ENCODE assay signal across 9 cellular contexts in genomic region chrX:989959-990510, GRCh38.
A peak's percentile ranks its signal among the peaks of the same experiment; 100 is the strongest.
DNase-seq lines count a peak whose midpoint lies in the region; ATAC-seq, FAIRE-seq and TF ChIP-seq lines count a peak whose summit lies in the region.
"Had no signal": no experiment of that assay in that cellular context is flagged by ENCODE, and none has a peak within 500 bp of the region (broad histone marks: within the 10 kb centered on the region; RNA-seq: fewer than 3 reads in every experiment).

No MANE protein-coding gene starts in this region.

- H4K20me1 ChIP-seq in HepG2 (ENCODE audit: insufficient read depth, low read length) = no peaks in the 10 kb centered on the region

- POLR2A ChIA-PET in HepG2 (lab: Yijun Ruan, JAX) = no interaction called here

- no peaks in the 10 kb centered on the region for H3K27me3 Mint-ChIP-seq in T-helper 2 cell treated with Interferon-gamma antibody and Interleukin-4, amounts not matched to agents 5 μg/mL and 100 μg/mL, for 36 hours (ENCODE audit: low read depth)

- no peaks in the 10 kb centered on the region for H3K36me3 Mint-ChIP-seq in T-helper 2 cell treated with Interferon-gamma antibody and Interleukin-4, amounts not matched to agents 5 μg/mL and 100 μg/mL, for 36 hours (ENCODE audit: low read depth)

- H3K79me2 ChIP-seq in HepG2 (ENCODE audit: insufficient read depth, low read length) = no peaks in the 10 kb centered on the region

- peak in 1 of 2 donors; percentile 5 for TF ChIP-seq RAD21 in liver (IDR thresholded peaks at IDR 0.05)
- no peak for TF ChIP-seq RAD21 in HepG2 (CRISPR knock-in tag; IDR thresholded peaks at IDR 0.05)

- peak overlapping the region; percentile 73 for H3K4me3 Mint-ChIP-seq in T-helper 2 cell treated with Interferon-gamma antibody and Interleukin-4, amounts not matched to agents 5 μg/mL and 100 μg/mL, for 36 hours

- no peaks in the 10 kb centered on the region for H3K36me3 ChIP-seq in liver (ENCODE audit: control insufficient read depth in 4 of 4, insufficient read depth in 3 of 4, low read depth in 1 of 4, low read length in 3 of 4)
- no peaks in the 10 kb centered on the region for H3K36me3 ChIP-seq in HepG2 (replicated peaks in 1 of 2; ENCODE audit: control insufficient read depth in 1 of 2, insufficient read depth in 2 of 2, low read length in 2 of 2)
- H3K36me3 ChIP-seq: neutrophil had no signal

- H3K9me3 ChIP-seq in liver (ENCODE audit: control insufficient read depth in 4 of 4, low read length in 3 of 4) = peaks cover 0 to 8% (median 2%) of the 10 kb centered on the region in 4 donors
- no peaks in the 10 kb centered on the region for H3K9me3 ChIP-seq in HepG2 (ENCODE audit: low read length)
- H3K9me3 ChIP-seq: neutrophil had no signal

- intact Hi-C loops in HepG2 (cut with micrococcal nuclease; ENCODE audit: unreplicated experiment) = no loop called here
- intact Hi-C loops in lower leg skin (cut with DNase I; ENCODE audit: low total_unique reads) = no loop called here

- WGBS in liver = 85% methylated on average over 25 of the region's 25 CpGs
- WGBS in HepG2 (ENCODE audit: low lambda C conversion rate) = 61% methylated on average over 10 of the region's 25 CpGs
- 6 to 77% methylated on average over 25 of the region's 25 CpGs for WGBS in lower leg skin, 2 donors

- no peak for FAIRE-seq in HepG2 (lab: Jason Lieb, UNC)

- ATAC-seq in HepG2 (no peak), HG03354 (IDR thresholded peaks at IDR 0.05; ENCODE audit: poor library complexity, severe bottlenecking, unreplicated experiment) (peak; percentile 94), HG03039 (IDR thresholded peaks at IDR 0.05; ENCODE audit: unreplicated experiment) (no peak)

- no peak for TF ChIP-seq EP300 in HepG2 (IDR thresholded peaks at IDR 0.05; ENCODE audit: low read depth in 2 of 2, low read length in 2 of 2)
- no peak for TF ChIP-seq EP300 in HepG2 (CRISPR knock-in tag; IDR thresholded peaks at IDR 0.05; ENCODE audit: borderline replicate concordance)

- H3K4me2 ChIP-seq in HepG2 (ENCODE audit: low read depth, low read length) = no peak overlapping the region

- CTCF ChIA-PET in HepG2 (lab: Yijun Ruan, JAX; ENCODE audit: low intra/inter-chr PET ratio, low total read pairs) = no interaction called here

- no peaks in the 10 kb centered on the region for H3K4me1 ChIP-seq in liver (ENCODE audit: control insufficient read depth in 4 of 4, insufficient read depth in 4 of 4, low read length in 3 of 4)
- no peaks in the 10 kb centered on the region for H3K4me1 ChIP-seq in HepG2 (ENCODE audit: insufficient read depth, low read length)

- no TSS peak for BruUV-seq in HepG2 (replicated peaks; lab: Mats Ljungman, UMichigan)

- no peaks in the 10 kb centered on the region for H3K4me1 Mint-ChIP-seq in T-helper 2 cell treated with Interferon-gamma antibody and Interleukin-4, amounts not matched to agents 5 μg/mL and 100 μg/mL, for 36 hours (ENCODE audit: low read depth)

- H3K27ac Mint-ChIP-seq in T-helper 2 cell treated with Interferon-gamma antibody and Interleukin-4, amounts not matched to agents 5 μg/mL and 100 μg/mL, for 36 hours = peak overlapping the region; percentile 43

- TF ChIP-seq POLR2A in HepG2 (IDR thresholded peaks at IDR 0.05; ENCODE audit: insufficient read depth in 1 of 2, low read depth in 2 of 2, low read length in 2 of 2) (no peak), lower leg skin (IDR thresholded peaks at IDR 0.05) (no peak)

- DNase-seq in HepG2 (ENCODE audit: low spot score) (no peak), caudate nucleus (lab: John Stamatoyannopoulos, UW) (peak in 53 of 61 donors; percentile 1 to 99 (median 61)), lower leg skin (ENCODE audit: low spot score in 2 of 2) (peak; percentile 16 to 91)
- peak; percentile 54 for DNase-seq in T-helper 2 cell treated with Interferon-gamma antibody and Interleukin-4, amounts not matched to agents 5 μg/mL and 100 μg/mL, for 36 hours (ENCODE audit: low spot score)
- DNase-seq in stimulated activated CD8-positive, alpha-beta memory T cell treated with anti-CD3 and anti-CD28 coated beads, Interleukin-2, amount 100 ng/mL, for 1 hour (ENCODE audit: low read depth in 2 of 2) = peak; percentile 7 to 46

- H3K9me3 Mint-ChIP-seq in T-helper 2 cell treated with Interferon-gamma antibody and Interleukin-4, amounts not matched to agents 5 μg/mL and 100 μg/mL, for 36 hours = peaks cover 23% of the 10 kb centered on the region

- no peak overlapping the region for H3K9ac ChIP-seq in liver (ENCODE audit: low read depth in 1 of 2, low read length in 2 of 2)
- H3K9ac ChIP-seq in HepG2 (ENCODE audit: insufficient read depth, low read depth, low read length) = no peak overlapping the region

- no peaks in the 10 kb centered on the region for H3K27me3 ChIP-seq in liver (ENCODE audit: control insufficient read depth in 4 of 4, insufficient read depth in 4 of 4, low read length in 3 of 4)
- H3K27me3 ChIP-seq in HepG2 (ENCODE audit: control insufficient read depth in 1 of 2, insufficient read depth in 2 of 2, low read length in 2 of 2) = peaks cover 0 to 4% of the 10 kb centered on the region in 2 experiments; a peak in 1 of 5 replicates
- H3K27me3 ChIP-seq: neutrophil had no signal

- no peak overlapping the region for H3K4me3 ChIP-seq in liver (ENCODE audit: low read depth in 1 of 3, low read length in 3 of 3)
- H3K4me3 ChIP-seq in HepG2 (replicated peaks in 1 of 3; ENCODE audit: insufficient read depth in 1 of 3, low read depth in 2 of 3, low read length in 3 of 3) = no peak overlapping the region
- H3K4me3 ChIP-seq in lower leg skin (ENCODE audit: low read depth, poor library complexity, severe bottlenecking) = no peak overlapping the region

- in situ Hi-C loops in HepG2 (cut with HindIII; ENCODE audit: extremely low pct_ligation_motif_present, low pct_unique_long_range_greater_than_20kb) = no loop called here

- no peak for TF ChIP-seq CTCF in liver (IDR thresholded peaks at IDR 0.05; ENCODE audit: low read depth, low read length, missing input control)
- no peak for TF ChIP-seq CTCF in HepG2 (CRISPR knock-in tag; IDR thresholded peaks at IDR 0.05)
- no peak for TF ChIP-seq CTCF in lower leg skin (IDR thresholded peaks at IDR 0.05)

- H3K27ac ChIP-seq in liver (ENCODE audit: low read depth in 1 of 2, low read length in 2 of 2) = no peak overlapping the region
- H3K27ac ChIP-seq in HepG2 (ENCODE audit: extremely low read length, insufficient read depth, low read length) = no peak overlapping the region
- peak overlapping the region; percentile 76 for H3K27ac ChIP-seq in caudate nucleus (ENCODE audit: low read depth, low read length)
- H3K27ac ChIP-seq: neutrophil had no signal

- no peak overlapping the region for H2AFZ ChIP-seq in HepG2 (ENCODE audit: low read length)

TF ChIP-seq in liver, 16 proteins besides CTCF, POLR2A, EP300 and RAD21:
- TF ChIP-seq SP1 (IDR thresholded peaks at IDR 0.05) (peak; percentile 13), MAX (IDR thresholded peaks at IDR 0.05) (no peak), NR2F2 (IDR thresholded peaks at IDR 0.05) (peak; percentile 8), ZBTB33 (IDR thresholded peaks at IDR 0.05) (no peak), EGR1 (IDR thresholded peaks at IDR 0.05; ENCODE audit: low read depth in 2 of 2) (peak in 1 of 2 donors; percentile 46), RXRA (IDR thresholded peaks at IDR 0.05) (peak in 1 of 2 donors; percentile 8)

TF ChIP-seq in HepG2, 621 proteins besides CTCF, POLR2A, EP300 and RAD21:
- TF ChIP-seq NAIF1 (CRISPR knock-in tag; IDR thresholded peaks at IDR 0.05; ENCODE audit: borderline replicate concordance) (no peak), NR2F1 (CRISPR knock-in tag; IDR thresholded peaks at IDR 0.05) (no peak), ZFAT (CRISPR knock-in tag; conservative IDR thresholded peaks at IDR 0.05) (no peak), SMARCE1 (IDR thresholded peaks at IDR 0.05; ENCODE audit: borderline replicate concordance) (no peak), RCOR2 (CRISPR knock-in tag; IDR thresholded peaks at IDR 0.05) (no peak), ZNF383 (CRISPR knock-in tag; IDR thresholded peaks at IDR 0.05; ENCODE audit: borderline replicate concordance) (no peak), ZNF230 (CRISPR knock-in tag; IDR thresholded peaks at IDR 0.05) (no peak), DPF2 (CRISPR knock-in tag; IDR thresholded peaks at IDR 0.05; ENCODE audit: borderline replicate concordance, low read depth) (no peak), TFAP4 (IDR thresholded peaks at IDR 0.05; ENCODE audit: borderline replicate concordance, low read depth) (no peak), MEF2D (CRISPR knock-in tag; IDR thresholded peaks at IDR 0.05) (no peak), GATAD2A (CRISPR knock-in tag; IDR thresholded peaks at IDR 0.05) (no peak), ZBTB14 (CRISPR knock-in tag; IDR thresholded peaks at IDR 0.05) (no peak), KDM5B (CRISPR knock-in tag; IDR thresholded peaks at IDR 0.05; ENCODE audit: borderline replicate concordance) (no peak), ZNF460 (CRISPR knock-in tag; IDR thresholded peaks at IDR 0.05; ENCODE audit: borderline replicate concordance) (no peak), MYPOP (CRISPR knock-in tag; IDR thresholded peaks at IDR 0.05) (no peak), ZNF547 (CRISPR knock-in tag; IDR thresholded peaks at IDR 0.05) (no peak)
